In genomic region chr15:70126382-70126781, GRCh38 we compare ENCODE assay signal across 19 cellular contexts.
"Had no signal": no experiment of that assay in that cellular context is flagged by ENCODE, and none has a peak within 500 bp of the region (broad histone marks: within the 10 kb centered on the region; RNA-seq: fewer than 3 reads in every experiment).

No MANE protein-coding gene starts in this region.

- H3K4me2 ChIP-seq: SK-N-SH had no signal

- H3K9me3 ChIP-seq: MG63, SK-N-SH had no signal

- H3K4me3 ChIP-seq: K562, MG63 had no signal

- ATAC-seq: K562, PC-3 had no signal

- H3K9ac ChIP-seq: SK-N-SH had no signal

- DNase-seq: MG63, NCI-H1092, NCI-H1105 treated with DMSO at 0.1 percent for 48 hours, NCI-H1417 treated with DMSO at 0.1 percent for 48 hours, NCI-H1694 treated with DMSO at 0.1 percent for 48 hours, NCI-H1930, NCI-H2081, NCI-H2107, NCI-H2227 treated with DMSO at 0.1 percent for 48 hours, NCI-H524 treated with DMSO at 0.1 percent for 48 hours, NCI-H774, PC-3, RPMI8226, SHP77, SK-N-SH, SW 1271 had no signal

- H3K36me3 ChIP-seq: MG63 had no signal

- H3K27ac ChIP-seq: HL-60 had no signal

- H3K27ac Mint-ChIP-seq: IgD-negative memory B cell had no signal

- H3K9me2 ChIP-seq: SK-N-SH had no signal

- H3K4me3 Mint-ChIP-seq: IgD-negative memory B cell had no signal

- H3K36me3 Mint-ChIP-seq: IgD-negative memory B cell had no signal
